ENCODE assay signal across 11 cellular contexts in genomic region chr3:49244589-49245205, GRCh38. TPM values are rescaled to one million over a fixed set of nuclear protein-coding genes. Genes with fewer than 3 reads are reported as not detected.
DNase-seq lines count a peak whose midpoint lies in the region; ATAC-seq, FAIRE-seq and TF ChIP-seq lines count a peak whose summit lies in the region.
"Had no signal": no experiment of that assay in that cellular context is flagged by ENCODE, and none has a peak within 500 bp of the region (broad histone marks: within the 10 kb centered on the region; RNA-seq: fewer than 3 reads in every experiment).

No MANE protein-coding gene starts in this region.

- TF ChIP-seq POLR2A in HepG2 (IDR thresholded peaks at IDR 0.05; ENCODE audit: insufficient read depth in 1 of 2, low read depth in 2 of 2, low read length in 2 of 2), result no peak

- H3K36me3 ChIP-seq in HAP-1 (replicated peaks) (no peaks in the 10 kb centered on the region), HepG2 (replicated peaks in 1 of 2; ENCODE audit: control insufficient read depth in 1 of 2, insufficient read depth in 2 of 2, low read length in 2 of 2) (no peaks in the 10 kb centered on the region)
- no peaks in the 10 kb centered on the region for H3K36me3 ChIP-seq in CD8-positive, alpha-beta T cell (ENCODE audit: insufficient read depth, low read length)

- peak; percentile 54 for ATAC-seq in HepG2
- ATAC-seq in SK-N-SH treated with all-trans-retinoic acid at 6 μM for 48 hours, result no peak; the same call in 2 of the 3 replicates
- no peak for ATAC-seq in CD8-positive, alpha-beta T cell
- no peak for ATAC-seq in GM18498 (IDR thresholded peaks at IDR 0.05; ENCODE audit: unreplicated experiment)

- intact Hi-C loops in HepG2 (cut with micrococcal nuclease; ENCODE audit: unreplicated experiment), result no loop called here
- intact Hi-C loops in CD8-positive, alpha-beta T cell (cut with DNase I, micrococcal nuclease), result no loop called here

- H3K27ac ChIP-seq in RWPE1, result peak overlapping the region; percentile 69
- H3K27ac ChIP-seq in HepG2 (ENCODE audit: extremely low read length, insufficient read depth, low read length), result no peak overlapping the region
- H3K27ac ChIP-seq in CD8-positive, alpha-beta T cell (ENCODE audit: low read depth, low read length), result no peak overlapping the region
- H3K27ac ChIP-seq: VCaP had no signal

- no peaks in the 10 kb centered on the region for H3K4me1 Mint-ChIP-seq in CD8-positive, alpha-beta T cell (ENCODE audit: low read depth)

- 7% methylated on average over 1 of the region's 1 CpG for WGBS in HepG2 (ENCODE audit: low lambda C conversion rate)

- no peak overlapping the region for H3K9ac ChIP-seq in HepG2 (ENCODE audit: insufficient read depth, low read depth, low read length)

- in situ Hi-C loops in HAP-1 (cut with MboI; ENCODE audit: low sequenced_read_pairs), result no loop called here
- in situ Hi-C loops in HepG2 (cut with HindIII; ENCODE audit: extremely low pct_ligation_motif_present, low pct_unique_long_range_greater_than_20kb), result no loop called here
- in situ Hi-C loops in KBM-7 (cut with MboI; ENCODE audit: low pct_unique_long_range_greater_than_20kb, low sequenced_read_pairs), result no loop called here

- DNase-seq in EL (peak; percentile 16), HAP-1 (ENCODE audit: low spot score in 2 of 2) (peak; percentile 4 to 19), RWPE1 (ENCODE audit: low spot score) (peak; percentile 59), HepG2 (ENCODE audit: low spot score) (no peak), KBM-7 (no peak)
- DNase-seq in CD8-positive, alpha-beta T cell, result no peak
- DNase-seq: activated gamma-delta T cell treated with Interleukin-2 at 50 U/mL for 16 hours, DND-41 had no signal

- H3K27ac Mint-ChIP-seq in CD8-positive, alpha-beta T cell, result no peak overlapping the region

- H3K9me3 Mint-ChIP-seq in CD8-positive, alpha-beta T cell, result no peaks in the 10 kb centered on the region

- no peaks in the 10 kb centered on the region for H3K36me3 Mint-ChIP-seq in CD8-positive, alpha-beta T cell

- FAIRE-seq in HepG2 (lab: Jason Lieb, UNC), result no peak

- BruUV-seq in HepG2 (replicated peaks; lab: Mats Ljungman, UMichigan), result no TSS peak

- H3K9me3 ChIP-seq in HAP-1 (no peaks in the 10 kb centered on the region), HepG2 (ENCODE audit: low read length) (no peaks in the 10 kb centered on the region)
- H3K9me3 ChIP-seq in CD8-positive, alpha-beta T cell (ENCODE audit: low read length), result no peaks in the 10 kb centered on the region

- TF ChIP-seq EP300 in HepG2 (IDR thresholded peaks at IDR 0.05; ENCODE audit: low read depth in 2 of 2, low read length in 2 of 2), result no peak
- no peak for TF ChIP-seq EP300 in HepG2 (CRISPR knock-in tag; IDR thresholded peaks at IDR 0.05; ENCODE audit: borderline replicate concordance)

- H3K4me3 ChIP-seq in HAP-1, result no peak overlapping the region
- no peak overlapping the region for H3K4me3 ChIP-seq in HepG2 (replicated peaks in 1 of 3; ENCODE audit: insufficient read depth in 1 of 3, low read depth in 2 of 3, low read length in 3 of 3)
- H3K4me3 ChIP-seq in CD8-positive, alpha-beta T cell (ENCODE audit: low read depth, low read length), result no peak overlapping the region

- no peaks in the 10 kb centered on the region for H3K79me2 ChIP-seq in HepG2 (ENCODE audit: insufficient read depth, low read length)

- H3K4me1 ChIP-seq in HAP-1, result no peaks in the 10 kb centered on the region; the same call in 1 of the 2 replicates
- H3K4me1 ChIP-seq in HepG2 (ENCODE audit: insufficient read depth, low read length), result peaks cover 21% of the 10 kb centered on the region; the same call in 1 of the 2 replicates
- no peaks in the 10 kb centered on the region for H3K4me1 ChIP-seq in CD8-positive, alpha-beta T cell (ENCODE audit: insufficient read depth, low read length)

- H4K20me1 ChIP-seq in HepG2 (ENCODE audit: insufficient read depth, low read length), result no peaks in the 10 kb centered on the region

- POLR2A ChIA-PET in RWPE1 (lab: Yijun Ruan, JAX; ENCODE audit: low non-redundant PET), result no interaction called here
- POLR2A ChIA-PET in HepG2 (lab: Yijun Ruan, JAX), result interaction anchor here (1.2 kb wide), 1 partner anchor 95 kb away, joined by 4 read pairs; the partner anchor contains the start of gene USP4
- POLR2A ChIA-PET in CD8-positive, alpha-beta T cell (lab: Charles Lee), result no interaction called here

- no peak overlapping the region for H2AFZ ChIP-seq in HepG2 (ENCODE audit: low read length)

- peaks cover 8% of the 10 kb centered on the region for H3K27me3 Mint-ChIP-seq in CD8-positive, alpha-beta T cell (ENCODE audit: low read depth)

- CTCF ChIA-PET in RWPE1 (lab: Yijun Ruan, JAX), result interaction anchor here (0.6 to 1.0 kb wide), 5 partner anchors 19 to 392 kb away, joined by 3 to 4 read pairs (median 3); partner anchors contain the start of gene KLHDC8B
- CTCF ChIA-PET in HepG2 (lab: Yijun Ruan, JAX; ENCODE audit: low intra/inter-chr PET ratio, low total read pairs), result no interaction called here
- CTCF ChIA-PET in CD8-positive, alpha-beta T cell (lab: Charles Lee), result no interaction called here

- H3K27me3 ChIP-seq in HAP-1 (ENCODE audit: low read depth) (no peaks in the 10 kb centered on the region), HepG2 (ENCODE audit: control insufficient read depth in 1 of 2, insufficient read depth in 2 of 2, low read length in 2 of 2) (no peaks in the 10 kb centered on the region)
- no peaks in the 10 kb centered on the region for H3K27me3 ChIP-seq in CD8-positive, alpha-beta T cell (ENCODE audit: insufficient read depth, low read length)

- no peak overlapping the region for H3K4me3 Mint-ChIP-seq in CD8-positive, alpha-beta T cell

- peak overlapping the region; percentile 51; the same call in 1 of the 2 replicates for H3K4me2 ChIP-seq in HepG2 (ENCODE audit: low read depth, low read length)

- no peak for TF ChIP-seq RAD21 in HepG2 (CRISPR knock-in tag; IDR thresholded peaks at IDR 0.05)

- no peak for TF ChIP-seq CTCF in RWPE1 (conservative IDR thresholded peaks at IDR 0.05; ENCODE audit: low read depth)
- TF ChIP-seq CTCF in HepG2 (CRISPR knock-in tag; IDR thresholded peaks at IDR 0.05), result no peak; the same call in 1 of the 2 replicates
- TF ChIP-seq CTCF in CD8-positive, alpha-beta T cell (IDR thresholded peaks at IDR 0.05), result no peak

TF ChIP-seq in HepG2, 621 proteins besides CTCF, POLR2A, EP300 and RAD21:
- TF ChIP-seq ZNF878 (CRISPR knock-in tag; IDR thresholded peaks at IDR 0.05), result 0 out of 2 replicates have a peak, but pooled peaks have one; percentile 31
- TF ChIP-seq SOX6 (IDR thresholded peaks at IDR 0.05), result no peak
- 0 out of 2 replicates have a peak, but pooled peaks have one; percentile 18 for TF ChIP-seq SOX6 (CRISPR knock-in tag; IDR thresholded peaks at IDR 0.05)
- 0 out of 2 replicates have a peak, but pooled peaks have one; percentile 9 for TF ChIP-seq STAG1 (CRISPR knock-in tag; IDR thresholded peaks at IDR 0.05)
- no peak for TF ChIP-seq TERF1 (CRISPR knock-in tag; IDR thresholded peaks at IDR 0.05)

TF ChIP-seq in SK-N-SH treated with all-trans-retinoic acid at 6 μM for 48 hours, 23 proteins besides CTCF, POLR2A, EP300 and RAD21 (continues in another document):
- TF ChIP-seq CREB5 (CRISPR knock-in tag; IDR thresholded peaks at IDR 0.05; ENCODE audit: low read depth) (no peak), ZFP30 (CRISPR knock-in tag; IDR thresholded peaks at IDR 0.05) (no peak), OSR1 (CRISPR knock-in tag; IDR thresholded peaks at IDR 0.05) (no peak)

RNA-seq across cellular contexts. Expression of gene C3orf62, which starts 32.3 kb away (rescaled TPM):
- total RNA-seq in HepG2 (2016; rRNA removed; fragmentation: Illumina TruSeq; extraction: Trizol), result 1.2 and 1.6 TPM in 2 replicates
- 0.44 and 1.3 TPM in 2 replicates for total RNA-seq in HepG2 (2016; cell fraction: cytosol; rRNA removed; fragmentation: Illumina TruSeq; extraction: Trizol; ENCODE audit: low read depth)
- total RNA-seq in HepG2 (2016; cell fraction: insoluble cytoplasmic fraction; rRNA removed; fragmentation: Illumina TruSeq; extraction: Trizol), result 1.3 and 1.4 TPM in 2 replicates
- 0.86 and 1.7 TPM in 2 replicates for total RNA-seq in HepG2 (2016; cell fraction: membrane; rRNA removed; fragmentation: Illumina TruSeq; extraction: Trizol)
- total RNA-seq in HepG2 (2016; cell fraction: nucleus; rRNA removed; fragmentation: Illumina TruSeq; extraction: Trizol), result 2.2 and 3.0 TPM in 2 replicates
- polyA plus RNA-seq in HepG2 (2011; rRNA removed), result 3.9 and 4.3 TPM in 2 replicates
- polyA plus RNA-seq in HepG2 (2011; cell fraction: cytosol; rRNA removed), result 1.7 and 2.3 TPM in 2 replicates
- 10.2 and 11.2 TPM in 2 replicates for polyA plus RNA-seq in HepG2 (2011; cell fraction: nucleus; rRNA removed)
- 3.0 and 3.6 TPM in 2 replicates for polyA plus RNA-seq in HepG2 (2012)
- 0.58 and 0.86 TPM in 2 replicates for polyA plus RNA-seq in HepG2 (2016; cell fraction: cytosol; fragmentation: Illumina TruSeq; extraction: Trizol; ENCODE audit: low read depth)
- polyA plus RNA-seq in HepG2 (2016; cell fraction: insoluble cytoplasmic fraction; fragmentation: Illumina TruSeq; extraction: Trizol; ENCODE audit: low read depth), result 2.0 and 2.7 TPM in 2 replicates
- 1.1 and 1.2 TPM in 2 replicates for polyA plus RNA-seq in HepG2 (2016; cell fraction: membrane; fragmentation: Illumina TruSeq; extraction: Trizol; ENCODE audit: low read depth)
- 17.7 and 17.8 TPM in 2 replicates for polyA plus RNA-seq in HepG2 (2016; cell fraction: nucleus; fragmentation: Illumina TruSeq; extraction: Trizol; ENCODE audit: insufficient read depth, low read depth)
- polyA minus RNA-seq in HepG2 (2011; rRNA and poly(A)+ RNA removed; ENCODE audit: low replicate concordance), result 2.3 and 13.0 TPM in 2 replicates
- 0.89 and 1.1 TPM in 2 replicates for polyA minus RNA-seq in HepG2 (2011; cell fraction: cytosol; rRNA and poly(A)+ RNA removed)
- polyA minus RNA-seq in HepG2 (2011; cell fraction: nucleus; rRNA and poly(A)+ RNA removed), result 10.1 and 11.5 TPM in 2 replicates
- 1 to 10 TPM; 7.1 to 7.3 TPM for total RNA-seq in CD8-positive, alpha-beta T cell

Comparison
In these comparisons a context has a peak if more than half of its experiments do, and no peak if none do; other contexts are left out.
1. DNase-seq: peak in EL (single experiment), HAP-1 (2 of 2) and RWPE1 (single experiment); none in HepG2 (single experiment), KBM-7 (single experiment) and CD8-positive, alpha-beta T cell (0 of 7).